Comparison of ENCODE assay signal across 9 cellular contexts in genomic region chr2:201127128-201127521, GRCh38. TPM values are rescaled to one million over a fixed set of nuclear protein-coding genes. Genes with fewer than 3 reads are reported as not detected.
DNase-seq lines count a peak whose midpoint lies in the region; ATAC-seq and TF ChIP-seq lines count a peak whose summit lies in the region.
"Had no signal": no experiment of that assay in that cellular context is flagged by ENCODE, and none has a peak within 500 bp of the region (broad histone marks: within the 10 kb centered on the region; RNA-seq: fewer than 3 reads in every experiment).

No MANE protein-coding gene starts in this region.

- H3K79me2 ChIP-seq in Karpas-422 (ENCODE audit: low read length): peaks cover 70% of the 10 kb centered on the region

- no peak overlapping the region for H3K4me3 Mint-ChIP-seq in chondrocyte (ENCODE audit: unreplicated experiment)
- H3K4me3 Mint-ChIP-seq: nephron progenitor cell had no signal

- no peaks in the 10 kb centered on the region for H3K9me2 ChIP-seq in Karpas-422 (replicated peaks; ENCODE audit: insufficient read depth, low read length)

- peak overlapping the region; percentile 52 for H3K9ac ChIP-seq in Karpas-422 (ENCODE audit: low read length)

- no TSS peak for BruUV-seq in A673 (replicated peaks; lab: Mats Ljungman, UMichigan)

- peak overlapping the region; percentile 77 for H3K4me2 ChIP-seq in Karpas-422 (ENCODE audit: low read depth, low read length, poor library complexity, severe bottlenecking)

- H3K27ac ChIP-seq in A673 (ENCODE audit: low read depth, low read length, poor library complexity, severe bottlenecking) (peak overlapping the region; percentile 64), Karpas-422 (ENCODE audit: low read length) (peak overlapping the region; percentile 98), muscle layer of duodenum (ENCODE audit: low read length) (peak overlapping the region; percentile 88)

- peaks cover 63% of the 10 kb centered on the region for H3K4me1 Mint-ChIP-seq in chondrocyte (ENCODE audit: low read depth)

- H3K27ac Mint-ChIP-seq in chondrocyte (ENCODE audit: unreplicated experiment): peak overlapping the region; percentile 92
- H3K27ac Mint-ChIP-seq: nephron progenitor cell had no signal

- H3K36me3 ChIP-seq in A673 (ENCODE audit: insufficient read depth, low read length, poor library complexity, severe bottlenecking) (no peaks in the 10 kb centered on the region), Karpas-422 (ENCODE audit: insufficient read depth, low read length) (no peaks in the 10 kb centered on the region), muscle layer of duodenum (ENCODE audit: control insufficient read depth in 1 of 2, insufficient read depth in 2 of 2, low read length in 2 of 2) (peaks cover 5 to 8% of the 10 kb centered on the region in 2 donors)

- no peak overlapping the region for H2AFZ ChIP-seq in Karpas-422 (ENCODE audit: low read length)

- intact Hi-C loops in A673 (cut with micrococcal nuclease; ENCODE audit: unreplicated experiment): no loop called here

- DNase-seq in A673 (ENCODE audit: low spot score) (no peak), Karpas-422 (no peak), chondrocyte (ENCODE audit: low spot score) (no peak), NCI-H1048 (lab: John Stamatoyannopoulos, UW) (no peak), MV-4-11 (lab: John Stamatoyannopoulos, UW) (no peak), DMS153 treated with DMSO at 0.1 percent for 48 hours (lab: John Stamatoyannopoulos, UW; ENCODE audit: unreplicated experiment) (no peak)
- DNase-seq: nephron progenitor cell had no signal

- peaks cover 53% of the 10 kb centered on the region for H3K4me1 ChIP-seq in A673 (ENCODE audit: insufficient read depth, low read length, poor library complexity, severe bottlenecking)
- peaks cover 94% of the 10 kb centered on the region for H3K4me1 ChIP-seq in Karpas-422 (ENCODE audit: low read length)
- peaks cover 58 to 65% of the 10 kb centered on the region in 2 donors for H3K4me1 ChIP-seq in muscle layer of duodenum (ENCODE audit: control insufficient read depth in 1 of 2, insufficient read depth in 2 of 2, low read length in 2 of 2)

- POLR2A ChIA-PET in A673 (lab: Charles Lee; ENCODE audit: low non-redundant PET): interaction anchor here (0.6 kb wide), 1 partner anchor 12 kb away, joined by 3 read pairs; no protein-coding TSS in a partner anchor

- peaks cover 2% of the 10 kb centered on the region for H3K9me3 Mint-ChIP-seq in chondrocyte (ENCODE audit: low read depth)
- H3K9me3 Mint-ChIP-seq: nephron progenitor cell had no signal

- H4K20me1 ChIP-seq in Karpas-422 (ENCODE audit: insufficient read depth, low read depth, low read length): no peaks in the 10 kb centered on the region

- H3K9me3 ChIP-seq in A673 (ENCODE audit: low read depth, low read length, poor library complexity, severe bottlenecking) (no peaks in the 10 kb centered on the region), Karpas-422 (ENCODE audit: low read length) (no peaks in the 10 kb centered on the region), muscle layer of duodenum (ENCODE audit: control insufficient read depth in 1 of 2, low read length in 2 of 2) (no peaks in the 10 kb centered on the region)

- H3K4me3 ChIP-seq in A673 (ENCODE audit: low read depth, low read length, poor library complexity, severe bottlenecking) (peak overlapping the region; percentile 16), Karpas-422 (ENCODE audit: low read length) (peak overlapping the region; percentile 15; the same call in 1 of the 2 replicates), muscle layer of duodenum (ENCODE audit: low read depth in 1 of 2, low read length in 2 of 2) (peak overlapping the region; percentile 5 to 37)

- CTCF ChIA-PET in A673 (lab: Charles Lee): no interaction called here

- no peaks in the 10 kb centered on the region for H3K27me3 Mint-ChIP-seq in chondrocyte (ENCODE audit: low read depth)

- no peaks in the 10 kb centered on the region for H3K27me3 ChIP-seq in A673 (replicated peaks; ENCODE audit: insufficient read depth, low read depth, low read length, poor library complexity)
- H3K27me3 ChIP-seq in Karpas-422 (ENCODE audit: low read length): no peaks in the 10 kb centered on the region
- H3K27me3 ChIP-seq in muscle layer of duodenum (ENCODE audit: low read depth, low read length): no peaks in the 10 kb centered on the region

- TF ChIP-seq CTCF in A673 (conservative IDR thresholded peaks at IDR 0.05; ENCODE audit: low read depth, low read length): no peak
- no peak for TF ChIP-seq CTCF in chondrocyte (IDR thresholded peaks at IDR 0.05)

- no peak for ATAC-seq in HG03469 (IDR thresholded peaks at IDR 0.05; ENCODE audit: unreplicated experiment)

- H3K36me3 Mint-ChIP-seq in chondrocyte (ENCODE audit: low read depth): peaks cover 2% of the 10 kb centered on the region

RNA-seq across cellular contexts. Expression of gene CFLAR, which starts 11.2 kb away (rescaled TPM):
- 55.1 and 57.5 TPM in 2 replicates for total RNA-seq in A673 (2021)
- 62.6 and 63.5 TPM in 2 replicates for total RNA-seq in Karpas-422 (2014; rRNA removed; shearing (Covaris generic); ENCODE audit: low replicate concordance)
- total RNA-seq in chondrocyte: 29.0 to 38.3 TPM (median 35.8 TPM) in 3 replicates

RNA-seq across cellular contexts. Expression of gene NDUFB3, which starts 55.3 kb away (rescaled TPM):
- total RNA-seq in A673 (2021): 119 and 120 TPM in 2 replicates
- total RNA-seq in Karpas-422 (2014; rRNA removed; shearing (Covaris generic); ENCODE audit: low replicate concordance): 102 and 136 TPM in 2 replicates
- total RNA-seq in chondrocyte: 59.2 to 94.1 TPM (median 66.2 TPM) in 3 replicates

RNA-seq across cellular contexts. Expression of gene HYCC2, which starts 55.7 kb away (rescaled TPM):
- total RNA-seq in A673 (2021) (15.5 and 18.4 TPM in 2 replicates), chondrocyte (12.0 to 18.0 TPM (median 13.4 TPM) in 3 replicates)
- total RNA-seq in Karpas-422 (2014; rRNA removed; shearing (Covaris generic); ENCODE audit: low replicate concordance): 10.4 and 40.0 TPM in 2 replicates

RNA-seq across cellular contexts. Expression of gene CASP10, which starts 55.8 kb away (rescaled TPM):
- total RNA-seq in A673 (2021) (0.85 and 1.2 TPM in 2 replicates), chondrocyte (0.05 to 0.15 TPM in 2 of 3 replicates, not detected in the other)
- total RNA-seq in Karpas-422 (2014; rRNA removed; shearing (Covaris generic); ENCODE audit: low replicate concordance): 0.48 and 5.2 TPM in 2 replicates
